ENCODE assay signal across 14 cellular contexts in genomic region chr1:167666416-167666815, GRCh38. TPM values are rescaled to one million over a fixed set of nuclear protein-coding genes. Genes with fewer than 3 reads are reported as not detected.
A peak's percentile ranks its signal among the peaks of the same experiment; 100 is the strongest.
DNase-seq lines count a peak whose midpoint lies in the region; ATAC-seq and TF ChIP-seq lines count a peak whose summit lies in the region.
"Had no signal": no experiment of that assay in that cellular context is flagged by ENCODE, and none has a peak within 500 bp of the region (broad histone marks: within the 10 kb centered on the region; RNA-seq: fewer than 3 reads in every experiment).

No MANE protein-coding gene starts in this region.

- DNase-seq in ELF-1 (ENCODE audit: low read depth, low spot score) (peak; percentile 72), SW480 (ENCODE audit: low spot score) (peak; percentile 16), fibroblast of peridontal ligament (ENCODE audit: extremely low read depth) (peak; percentile 66), psoas muscle (no peak), upper lobe of right lung (no peak), nucleus accumbens (lab: John Stamatoyannopoulos, UW) (no peak), D341Med (ENCODE audit: low spot score) (no peak)
- DNase-seq: activated CD4-positive, CD25-positive, alpha-beta regulatory T cell; activated naive CD8-positive, alpha-beta T cell treated with anti-CD3 and anti-CD28 coated beads, Interleukin-2, amount 10 ng/mL, durations not matched to agents 7 days and 5 days; left lung; NCI-H2107; retina had no signal

- peaks cover 88% of the 10 kb centered on the region for H3K4me1 ChIP-seq in psoas muscle
- peaks cover 42% of the 10 kb centered on the region for H3K4me1 ChIP-seq in upper lobe of right lung

- ATAC-seq in psoas muscle (peak in 2 of 4 donors; percentile 8 to 12), upper lobe of right lung (no peak), HG02884 (IDR thresholded peaks at IDR 0.05; ENCODE audit: unreplicated experiment) (no peak)
- ATAC-seq: left lung had no signal

- H3K27ac ChIP-seq in psoas muscle (peak overlapping the region; percentile 93), upper lobe of right lung (no peak overlapping the region)
- H3K27ac ChIP-seq: left lung had no signal

- H3K36me3 ChIP-seq in psoas muscle (ENCODE audit: insufficient read depth in 1 of 2, low read depth in 1 of 2) (no peaks in the 10 kb centered on the region), upper lobe of right lung (no peaks in the 10 kb centered on the region)
- H3K36me3 ChIP-seq: left lung had no signal

- H3K4me3 ChIP-seq in psoas muscle: no peak overlapping the region
- no peak overlapping the region for H3K4me3 ChIP-seq in upper lobe of right lung
- H3K4me3 ChIP-seq: left lung had no signal

- no peak for TF ChIP-seq CTCF in psoas muscle (IDR thresholded peaks at IDR 0.05)
- no peak for TF ChIP-seq CTCF in upper lobe of right lung (IDR thresholded peaks at IDR 0.05)

- intact Hi-C loops in psoas muscle (cut with DNase I) (no loop called here), upper lobe of right lung (cut with DNase I) (no loop called here)

- 58 to 65% (median 62%) methylated on average over 4 of the region's 4 CpGs for WGBS in psoas muscle, 3 donors

- H3K27me3 ChIP-seq in psoas muscle (ENCODE audit: insufficient read depth in 3 of 3, low read length in 2 of 3) (no peaks in the 10 kb centered on the region), upper lobe of right lung (no peaks in the 10 kb centered on the region)
- H3K27me3 ChIP-seq: left lung had no signal

- no peaks in the 10 kb centered on the region for H3K9me3 ChIP-seq in psoas muscle
- H3K9me3 ChIP-seq in upper lobe of right lung: no peaks in the 10 kb centered on the region
- H3K9me3 ChIP-seq: left lung had no signal

RNA-seq across cellular contexts. Expression of gene RCSD1, which starts 36.4 kb away (rescaled TPM):
- 10 to 100 TPM in 3 of 4 donors, 1 to 10 TPM in 1; 9.9 to 34.2 (median 23.1) TPM for total RNA-seq in psoas muscle
- 10 to 100 TPM in 2 of 3 donors, 1 to 10 TPM in 1; 3.9 to 13.7 (median 10.4) TPM for polyA plus RNA-seq in psoas muscle
- total RNA-seq in upper lobe of right lung: 14.8 TPM
- total RNA-seq: epithelial cell of proximal tubule had no signal

RNA-seq across cellular contexts. Expression of gene MPZL1, which starts 55.4 kb away (rescaled TPM):
- total RNA-seq in psoas muscle (10 to 100 TPM; 14.1 to 22.4 (median 18.3) TPM), upper lobe of right lung (85.2 TPM)
- polyA plus RNA-seq in psoas muscle: 10 to 100 TPM in 2 of 3 donors, 1 to 10 TPM in 1; 5.2 to 14.0 (median 12.6) TPM

Comparison
In these comparisons a context has a peak if more than half of its experiments do, and no peak if none do; other contexts are left out.
1. DNase-seq: peak in ELF-1 (single experiment), SW480 (single experiment) and fibroblast of peridontal ligament (single experiment); none in psoas muscle (0 of 2), upper lobe of right lung (single experiment), nucleus accumbens (0 of 56) and D341Med (single experiment).